1 cellular context compared by ENCODE assay signal in the genomic region with DNA sequence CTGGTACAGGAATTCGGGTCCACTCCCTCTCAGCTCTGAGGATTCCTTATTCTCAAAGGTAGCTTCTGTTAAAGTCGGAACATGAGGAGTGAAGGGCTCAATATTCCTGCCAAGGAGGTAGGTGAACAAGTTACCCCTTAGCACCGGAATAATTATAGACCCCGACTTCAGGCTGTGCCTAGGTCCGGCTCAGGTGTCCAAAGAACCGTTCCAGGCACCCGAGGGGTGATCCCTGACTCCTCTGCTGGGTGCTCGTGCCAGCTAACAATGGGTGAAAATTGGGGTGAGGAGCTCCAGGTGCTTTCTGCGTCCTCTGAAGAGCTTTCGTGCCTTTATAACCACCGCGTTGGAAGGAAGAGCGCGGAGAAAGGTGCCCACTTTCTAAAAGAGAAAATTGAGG.
TF ChIP-seq lines count a peak whose summit lies in the region.

No MANE protein-coding gene starts in this region.

TF ChIP-seq in endothelial cell of umbilical vein, 7 proteins besides CTCF, POLR2A, EP300 and RAD21:
- TF ChIP-seq, protein P1, sequence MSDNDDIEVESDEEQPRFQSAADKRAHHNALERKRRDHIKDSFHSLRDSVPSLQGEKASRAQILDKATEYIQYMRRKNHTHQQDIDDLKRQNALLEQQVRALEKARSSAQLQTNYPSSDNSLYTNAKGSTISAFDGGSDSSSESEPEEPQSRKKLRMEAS (IDR thresholded peaks at IDR 0.05; ENCODE audit: insufficient read depth, insufficient read length): no peak
- no peak for TF ChIP-seq JUN (IDR thresholded peaks at IDR 0.05; ENCODE audit: borderline replicate concordance, insufficient read depth, insufficient read length, low read depth)
- no peak for TF ChIP-seq POLR2AphosphoS5 (IDR thresholded peaks at IDR 0.05; ENCODE audit: insufficient read depth, low read depth, low read length)
- no peak for TF ChIP-seq MYC (IDR thresholded peaks at IDR 0.05; ENCODE audit: low read depth, low read length)
- TF ChIP-seq EZH2 (IDR thresholded peaks at IDR 0.05; ENCODE audit: borderline replicate concordance, low read depth, low read length, severe bottlenecking): no peak
- TF ChIP-seq FOS (IDR thresholded peaks at IDR 0.05; ENCODE audit: borderline replicate concordance, insufficient read depth, low read length): no peak
- no peak for TF ChIP-seq GATA2 (IDR thresholded peaks at IDR 0.05; ENCODE audit: insufficient read depth, insufficient read length, low read depth, low read length)
